1 cellular context compared by ENCODE assay signal in genomic region chr19:11496391-11497163, GRCh38.
A peak's percentile ranks its signal among the peaks of the same experiment; 100 is the strongest.
TF ChIP-seq lines count a peak whose summit lies in the region.

No MANE protein-coding gene starts in this region.

TF ChIP-seq in HEK293, 187 proteins besides CTCF, POLR2A, EP300 and RAD21 (continued from another document):
- TF ChIP-seq ZNF518A (tag by site-specific recombination; conservative IDR thresholded peaks at IDR 0.05; ENCODE audit: low read depth) (no peak), ZNF629 (tag by site-specific recombination; IDR thresholded peaks at IDR 0.05) (0 out of 2 replicates have a peak, but pooled peaks have one; percentile 38), ZNF704 (tag by site-specific recombination; IDR thresholded peaks at IDR 0.05) (no peak), ZEB2 (tag by site-specific recombination; IDR thresholded peaks at IDR 0.05) (0 out of 2 replicates have a peak, but pooled peaks have one; percentile 27), KLF8 (tag by site-specific recombination; IDR thresholded peaks at IDR 0.05) (0 out of 2 replicates have a peak, but pooled peaks have one; percentile 38), SP7 (tag by site-specific recombination; IDR thresholded peaks at IDR 0.05) (peak; percentile 48; the same call in 1 of the 2 replicates), PRDM2 (tag by site-specific recombination; IDR thresholded peaks at IDR 0.05; ENCODE audit: borderline replicate concordance) (no peak), ZBTB17 (tag by site-specific recombination; IDR thresholded peaks at IDR 0.05) (peak; percentile 80), ZNF654 (tag by site-specific recombination; IDR thresholded peaks at IDR 0.05; ENCODE audit: low read depth) (peak; percentile 59), ZNF2 (tag by site-specific recombination; IDR thresholded peaks at IDR 0.05) (peak; percentile 71), IKZF3 (tag by site-specific recombination; IDR thresholded peaks at IDR 0.05) (peak; percentile 32; the same call in 1 of the 2 replicates), ZNF223 (tag by site-specific recombination; IDR thresholded peaks at IDR 0.05) (no peak)
